Comparison of ENCODE assay signal across 12 cellular contexts in the genomic region with DNA sequence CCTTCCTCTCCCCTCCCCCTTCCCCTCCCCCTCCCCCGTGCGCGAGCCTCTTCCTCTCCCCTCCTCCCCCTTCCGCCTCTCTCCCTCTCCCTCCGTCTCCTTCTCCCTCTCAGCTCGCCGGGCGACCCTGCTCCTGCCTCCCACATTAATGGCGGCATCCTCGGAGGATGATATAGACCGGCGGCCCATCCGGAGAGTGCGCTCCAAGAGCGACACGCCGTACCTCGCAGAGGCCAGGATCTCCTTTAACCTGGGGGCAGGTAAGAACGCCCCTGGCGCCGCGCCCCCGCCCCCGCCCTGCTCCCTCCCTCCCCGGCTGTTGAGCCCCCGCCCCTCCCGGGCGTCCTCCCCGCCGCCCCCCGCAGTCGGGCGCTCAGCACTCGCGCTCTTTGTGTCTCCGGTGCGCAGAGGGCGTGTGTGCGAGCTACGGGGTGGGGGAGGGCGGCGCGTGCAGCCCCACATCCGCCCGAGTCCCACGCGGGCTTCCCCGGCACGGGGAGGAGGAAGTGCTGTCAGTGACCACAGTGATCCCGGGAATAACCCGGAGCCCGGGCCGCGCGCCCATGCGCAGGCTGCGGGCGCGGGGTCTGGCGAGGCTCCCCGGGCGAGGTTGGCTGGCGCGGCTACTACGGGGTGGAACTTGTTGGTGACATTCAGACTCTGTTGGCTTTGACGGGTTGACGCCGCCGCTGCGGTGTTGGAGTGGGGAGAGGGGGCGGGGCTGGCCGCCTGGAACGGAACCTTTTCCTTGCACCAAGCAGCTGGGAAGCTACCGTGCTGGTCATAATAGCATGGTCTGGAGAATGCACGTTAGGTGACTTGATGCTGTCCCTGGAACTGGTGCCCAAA. TPM values are rescaled to one million over a fixed set of nuclear protein-coding genes. Genes with fewer than 3 reads are reported as not detected.
DNase-seq lines count a peak whose midpoint lies in the region; ATAC-seq and TF ChIP-seq lines count a peak whose summit lies in the region.
"Had no signal": no experiment of that assay in that cellular context is flagged by ENCODE, and none has a peak within 500 bp of the region (broad histone marks: within the 10 kb centered on the region; RNA-seq: fewer than 3 reads in every experiment).

No MANE protein-coding gene starts in this region.

- H3K4me3 Mint-ChIP-seq in endothelial cell (ENCODE audit: unreplicated experiment), result peak overlapping the region; percentile 96

- no peaks in the 10 kb centered on the region for H3K9me3 ChIP-seq in prostate gland
- H3K9me3 ChIP-seq: mucosa of descending colon had no signal

- peaks cover 4% of the 10 kb centered on the region for H3K9me3 Mint-ChIP-seq in endothelial cell (ENCODE audit: unreplicated experiment)

- TF ChIP-seq POLR2A in prostate gland (IDR thresholded peaks at IDR 0.05), result no peak

- peaks cover 6% of the 10 kb centered on the region for H3K4me1 Mint-ChIP-seq in endothelial cell (ENCODE audit: unreplicated experiment)

- H3K27me3 ChIP-seq in prostate gland (replicated peaks; ENCODE audit: insufficient read depth), result peaks cover 11% of the 10 kb centered on the region

- H3K36me3 Mint-ChIP-seq in endothelial cell (ENCODE audit: low read depth, unreplicated experiment), result no peaks in the 10 kb centered on the region

- WGBS in prostate gland, result 2% methylated on average over 63 of the region's 75 CpGs

- H3K4me1 ChIP-seq in prostate gland (replicated peaks), result no peaks in the 10 kb centered on the region

- no peak for TF ChIP-seq CTCF in GM20000 (IDR thresholded peaks at IDR 0.05; ENCODE audit: extremely low read depth, missing control alignments)
- TF ChIP-seq CTCF in endothelial cell (IDR thresholded peaks at IDR 0.05; ENCODE audit: unreplicated experiment), result no peak
- TF ChIP-seq CTCF in prostate gland (IDR thresholded peaks at IDR 0.05), result no peak

- peak overlapping the region; percentile 4 to 20 for H3K4me3 ChIP-seq in prostate gland
- H3K4me3 ChIP-seq: mucosa of descending colon, SK-N-MC had no signal

- no peak overlapping the region for H3K27ac ChIP-seq in prostate gland
- H3K27ac ChIP-seq: epithelial cell of prostate, SK-N-MC had no signal

- no peak for ATAC-seq in HG02885 (IDR thresholded peaks at IDR 0.05; ENCODE audit: poor library complexity, unreplicated experiment)
- ATAC-seq: HCT116, mucosa of descending colon had no signal

- peak overlapping the region; percentile 57 for H3K27ac Mint-ChIP-seq in endothelial cell (ENCODE audit: unreplicated experiment)

- intact Hi-C loops in prostate gland (cut with DNase I), result no loop called here

- DNase-seq in GM20000 (ENCODE audit: low spot score) (peak; percentile 18), NCI-H2107 treated with DMSO at 0.1 percent for 48 hours (lab: John Stamatoyannopoulos, UW; ENCODE audit: unreplicated experiment) (peak; percentile 51), endothelial cell (ENCODE audit: low spot score) (peak; percentile 57), prostate gland (ENCODE audit: low spot score) (no peak), T-helper 2 cell (no peak)
- no peak for DNase-seq in stimulated activated CD4-positive, alpha-beta T cell treated with anti-CD3 and anti-CD28 coated beads, Interleukin-1b, Interleukin-23, amount 100 ng/mL, for 48 hours
- DNase-seq in stimulated activated CD4-positive, alpha-beta T cell treated with anti-CD3 and anti-CD28 coated beads, Interleukin-2, amount 100 ng/mL, for 48 hours, result no peak

- no peaks in the 10 kb centered on the region for H3K36me3 ChIP-seq in prostate gland

- peaks cover 11% of the 10 kb centered on the region for H3K27me3 Mint-ChIP-seq in endothelial cell (ENCODE audit: unreplicated experiment)

RNA-seq across cellular contexts. Expression of gene PHACTR1, which starts 33.2 kb away (rescaled TPM):
- 39.9 TPM for total RNA-seq in endothelial cell (ENCODE audit: unreplicated experiment)
- 1 to 10 TPM; 1.3 to 4.3 TPM for total RNA-seq in prostate gland

Comparison
In these comparisons a context has a peak if more than half of its experiments do, and no peak if none do; other contexts are left out.
1. DNase-seq: peak in GM20000 (single experiment), NCI-H2107 treated with DMSO at 0.1 percent for 48 hours (single experiment) and endothelial cell (single experiment); none in prostate gland (single experiment), stimulated activated CD4-positive, alpha-beta T cell treated with anti-CD3 and anti-CD28 coated beads, Interleukin-1b, Interleukin-23, amount 100 ng/mL, for 48 hours (single experiment), stimulated activated CD4-positive, alpha-beta T cell treated with anti-CD3 and anti-CD28 coated beads, Interleukin-2, amount 100 ng/mL, for 48 hours (0 of 2) and T-helper 2 cell (0 of 5).